ENCODE assay signal across 18 cellular contexts in genomic region chr15:82613764-82614163, GRCh38. TPM values are rescaled to one million over a fixed set of nuclear protein-coding genes. Genes with fewer than 3 reads are reported as not detected.
A peak's percentile ranks its signal among the peaks of the same experiment; 100 is the strongest.
DNase-seq lines count a peak whose midpoint lies in the region; ATAC-seq and TF ChIP-seq lines count a peak whose summit lies in the region.
"Had no signal": no experiment of that assay in that cellular context is flagged by ENCODE, and none has a peak within 500 bp of the region (broad histone marks: within the 10 kb centered on the region; RNA-seq: fewer than 3 reads in every experiment).

No MANE protein-coding gene starts in this region.

- no peaks in the 10 kb centered on the region for H3K27me3 ChIP-seq in gastroesophageal sphincter
- no peaks in the 10 kb centered on the region for H3K27me3 ChIP-seq in parathyroid adenoma (ENCODE audit: control insufficient read depth, insufficient read depth, low read length)
- H3K27me3 ChIP-seq in CD8-positive, alpha-beta T cell (ENCODE audit: insufficient read depth, low read length) = no peaks in the 10 kb centered on the region
- H3K27me3 ChIP-seq: BLaER1 treated with 17β-estradiol and CSF1 and Interleukin-3, amounts not matched to agents 10 nM and 100 nM had no signal

- no peaks in the 10 kb centered on the region for H3K9me3 ChIP-seq in HEK293 (ENCODE audit: control insufficient read depth, insufficient read depth, low read depth, low read length)
- H3K9me3 ChIP-seq in gastroesophageal sphincter = no peaks in the 10 kb centered on the region
- no peaks in the 10 kb centered on the region for H3K9me3 ChIP-seq in parathyroid adenoma (ENCODE audit: control insufficient read depth, low read length)
- no peaks in the 10 kb centered on the region for H3K9me3 ChIP-seq in CD8-positive, alpha-beta T cell (ENCODE audit: low read length)
- H3K9me3 ChIP-seq: BLaER1 treated with 17β-estradiol and CSF1 and Interleukin-3, amounts not matched to agents 10 nM and 100 nM had no signal

- H3K4me3 ChIP-seq in HEK293 (ENCODE audit: low read depth, low read length) (no peak overlapping the region), gastroesophageal sphincter (no peak overlapping the region), parathyroid adenoma (ENCODE audit: low read depth, low read length) (no peak overlapping the region)
- H3K4me3 ChIP-seq in CD8-positive, alpha-beta T cell (ENCODE audit: low read depth, low read length) = no peak overlapping the region
- H3K4me3 ChIP-seq: BLaER1 treated with 17β-estradiol and CSF1 and Interleukin-3, amounts not matched to agents 10 nM and 100 nM; PC-9 had no signal

- DNase-seq in AG20443 (ENCODE audit: low spot score) (peak; percentile 12), ureter (ENCODE audit: low spot score) (no peak), cerebellum (ENCODE audit: low spot score) (no peak)
- DNase-seq in CD8-positive, alpha-beta T cell = no peak
- DNase-seq: CD8-positive, alpha-beta memory T cell; DMS79 treated with DMSO at 0.1 percent for 48 hours; NCI-H1436 treated with DMSO at 0.1 percent for 48 hours; NCI-H2029; NCI-H345; NCI-H524 treated with DMSO at 0.1 percent for 48 hours; PC-9 had no signal

- H2AFZ ChIP-seq in parathyroid adenoma = no peak overlapping the region
- H2AFZ ChIP-seq: PC-9 had no signal

- WGBS in gastroesophageal sphincter (ENCODE audit: low coverage in 1 of 2), 2 donors = 63% methylated on average over 3 of the region's 12 CpGs; no CpG with 5 or more reads in 1 of the 2 donors

- TF ChIP-seq CTCF in HEK293 (tag by site-specific recombination; IDR thresholded peaks at IDR 0.05) = no peak
- no peak for TF ChIP-seq CTCF in gastroesophageal sphincter (IDR thresholded peaks at IDR 0.05)
- no peak for TF ChIP-seq CTCF in parathyroid adenoma (IDR thresholded peaks at IDR 0.05)
- no peak for TF ChIP-seq CTCF in CD8-positive, alpha-beta T cell (IDR thresholded peaks at IDR 0.05)

- H3K36me3 Mint-ChIP-seq in CD8-positive, alpha-beta T cell = no peaks in the 10 kb centered on the region
- H3K36me3 Mint-ChIP-seq: CD8-positive, alpha-beta memory T cell had no signal

- CTCF ChIA-PET in HEK293 (lab: Yijun Ruan, JAX) = interaction anchor here (0.9 kb wide), 1 partner anchor 17 kb away, joined by 3 read pairs; no protein-coding TSS in a partner anchor
- CTCF ChIA-PET in CD8-positive, alpha-beta T cell (lab: Charles Lee) = no interaction called here

- POLR2A ChIA-PET in HEK293 (lab: Yijun Ruan, JAX) = interaction anchor here (1.2 kb wide), 1 partner anchor 73 kb away, joined by 3 read pairs; the partner anchor contains the start of gene RPS17
- POLR2A ChIA-PET in CD8-positive, alpha-beta T cell (lab: Charles Lee) = no interaction called here

- H3K4me1 Mint-ChIP-seq in CD8-positive, alpha-beta T cell (ENCODE audit: low read depth) = no peaks in the 10 kb centered on the region
- H3K4me1 Mint-ChIP-seq: CD8-positive, alpha-beta memory T cell had no signal

- H3K4me1 ChIP-seq in HEK293 (ENCODE audit: control insufficient read depth, insufficient read depth, low read length) (no peaks in the 10 kb centered on the region; the same call in 1 of the 2 replicates), gastroesophageal sphincter (peaks cover 0 to 8% (median 0%) of the 10 kb centered on the region in 3 donors), parathyroid adenoma (peaks cover 4% of the 10 kb centered on the region)
- no peaks in the 10 kb centered on the region for H3K4me1 ChIP-seq in CD8-positive, alpha-beta T cell (ENCODE audit: insufficient read depth, low read length)

- H3K79me2 ChIP-seq in parathyroid adenoma = no peaks in the 10 kb centered on the region

- H3K36me3 ChIP-seq in HEK293 (ENCODE audit: control insufficient read depth in 2 of 2, insufficient read depth in 1 of 2, low read length in 2 of 2) (no peaks in the 10 kb centered on the region; a peak in 1 of 3 replicates), gastroesophageal sphincter (no peaks in the 10 kb centered on the region), parathyroid adenoma (ENCODE audit: control insufficient read depth, insufficient read depth, low read length) (no peaks in the 10 kb centered on the region)
- no peaks in the 10 kb centered on the region for H3K36me3 ChIP-seq in CD8-positive, alpha-beta T cell (ENCODE audit: insufficient read depth, low read length)
- H3K36me3 ChIP-seq: BLaER1 treated with 17β-estradiol and CSF1 and Interleukin-3, amounts not matched to agents 10 nM and 100 nM had no signal

- no peak for TF ChIP-seq POLR2A in gastroesophageal sphincter (IDR thresholded peaks at IDR 0.05)

- no peak overlapping the region for H3K9ac ChIP-seq in parathyroid adenoma
- H3K9ac ChIP-seq: BLaER1 treated with 17β-estradiol and CSF1 and Interleukin-3, amounts not matched to agents 10 nM and 100 nM had no signal

- intact Hi-C loops in CD8-positive, alpha-beta T cell (cut with DNase I, micrococcal nuclease) = no loop called here

- peaks cover 4% of the 10 kb centered on the region for H3K27me3 Mint-ChIP-seq in CD8-positive, alpha-beta T cell (ENCODE audit: low read depth)

- no peak overlapping the region for H3K4me2 ChIP-seq in parathyroid adenoma (ENCODE audit: low read length)
- H3K4me2 ChIP-seq: BLaER1 treated with 17β-estradiol and CSF1 and Interleukin-3, amounts not matched to agents 10 nM and 100 nM; PC-9 had no signal

- ATAC-seq in gastroesophageal sphincter = peak; percentile 41
- ATAC-seq in CD8-positive, alpha-beta T cell = no peak
- ATAC-seq in HG02973 (IDR thresholded peaks at IDR 0.05; ENCODE audit: unreplicated experiment) = no peak
- ATAC-seq: HCT116 had no signal

- H3K27ac Mint-ChIP-seq in CD8-positive, alpha-beta T cell = no peak overlapping the region
- H3K27ac Mint-ChIP-seq: CD8-positive, alpha-beta memory T cell had no signal

- H3K4me3 Mint-ChIP-seq in CD8-positive, alpha-beta T cell = no peak overlapping the region
- H3K4me3 Mint-ChIP-seq: CD8-positive, alpha-beta memory T cell had no signal

- H3K27ac ChIP-seq in HEK293 (ENCODE audit: extremely low read depth, low read depth, low read length) (no peak overlapping the region), gastroesophageal sphincter (peak overlapping the region in 1 of 4 donors; percentile 24), parathyroid adenoma (peak overlapping the region; percentile 19)
- H3K27ac ChIP-seq in CD8-positive, alpha-beta T cell (ENCODE audit: low read depth, low read length) = no peak overlapping the region
- H3K27ac ChIP-seq: BLaER1 treated with 17β-estradiol and CSF1 and Interleukin-3, amounts not matched to agents 10 nM and 100 nM; PC-9; RWPE1 had no signal

- no peak for TF ChIP-seq EP300 in gastroesophageal sphincter (IDR thresholded peaks at IDR 0.05)

- H3K9me3 Mint-ChIP-seq in CD8-positive, alpha-beta T cell = no peaks in the 10 kb centered on the region
- H3K9me3 Mint-ChIP-seq: CD8-positive, alpha-beta memory T cell had no signal

TF ChIP-seq in HEK293, 187 proteins besides CTCF, POLR2A, EP300 and RAD21:
- TF ChIP-seq GLIS1 (tag by site-specific recombination; IDR thresholded peaks at IDR 0.05) (peak; percentile 98), PBX3 (CRISPR knock-in tag; IDR thresholded peaks at IDR 0.05) (no peak), ZIC2 (tag by site-specific recombination; IDR thresholded peaks at IDR 0.05) (peak; percentile 91), GLIS2 (tag by site-specific recombination; IDR thresholded peaks at IDR 0.05) (peak; percentile 75)

RNA-seq across cellular contexts. Expression of gene CPEB1, which starts 33.4 kb away (rescaled TPM):
- total RNA-seq in gastroesophageal sphincter = 1 to 10 TPM; 3.2 to 7.8 (median 5.3) TPM
- total RNA-seq in CD8-positive, alpha-beta T cell = under 1 TPM; 0.27 to 0.53 TPM
- total RNA-seq in ureter = 3.7 TPM
- 4.4 TPM for total RNA-seq in cerebellum
- total RNA-seq: PC-9 had no signal
